19 cellular contexts compared by ENCODE assay signal in the genomic region with DNA sequence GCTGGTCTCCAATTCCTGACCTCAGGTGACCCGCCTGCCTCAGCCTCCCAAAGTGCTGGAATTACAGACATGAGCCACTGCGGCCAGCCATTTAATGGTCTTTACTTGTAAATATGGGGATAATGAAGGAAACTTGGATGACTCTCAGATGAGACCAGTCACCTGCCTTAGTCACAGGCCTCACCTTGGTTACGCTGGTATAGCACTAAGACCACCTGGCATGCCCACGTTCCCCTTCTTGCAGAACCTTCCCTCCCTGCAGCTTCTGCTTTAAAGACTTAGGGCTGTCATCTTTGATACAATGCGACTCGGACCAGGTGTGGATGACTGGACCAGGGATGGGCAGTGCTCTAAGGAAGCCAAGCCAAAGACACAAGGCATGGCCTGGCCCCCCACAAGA.
DNase-seq lines count a peak whose midpoint lies in the region; FAIRE-seq and TF ChIP-seq lines count a peak whose summit lies in the region.
"Had no signal": no experiment of that assay in that cellular context is flagged by ENCODE, and none has a peak within 500 bp of the region (broad histone marks: within the 10 kb centered on the region; RNA-seq: fewer than 3 reads in every experiment).

No MANE protein-coding gene starts in this region.

- H2BK15ac ChIP-seq in H9 (ENCODE audit: low read depth, low read length): no peak overlapping the region

- TF ChIP-seq CTCF in H9 (conservative IDR thresholded peaks at IDR 0.05) (no peak), esophagus muscularis mucosa (IDR thresholded peaks at IDR 0.05) (no peak), vagina (IDR thresholded peaks at IDR 0.05) (no peak), D721Med (IDR thresholded peaks at IDR 0.05; ENCODE audit: insufficient read depth, missing control alignments) (no peak), colonic mucosa (IDR thresholded peaks at IDR 0.05) (no peak)

- H3K36me3 ChIP-seq in esophagus muscularis mucosa (no peaks in the 10 kb centered on the region), vagina (no peaks in the 10 kb centered on the region), colonic mucosa (no peaks in the 10 kb centered on the region)
- H3K36me3 ChIP-seq: BLaER1 had no signal

- no peaks in the 10 kb centered on the region for H3K36me3 Mint-ChIP-seq in H9 (ENCODE audit: insufficient read depth in 1 of 3, low read depth in 3 of 3)
- H3K36me3 Mint-ChIP-seq in activated naive CD8-positive, alpha-beta T cell: no peaks in the 10 kb centered on the region
- H3K36me3 Mint-ChIP-seq: CD14-positive monocyte; CD4-positive, alpha-beta memory T cell had no signal

- H2BK12ac ChIP-seq in H9 (ENCODE audit: insufficient read length, low read depth, low read length): no peak overlapping the region

- no peak for DNase-seq in H9
- DNase-seq in esophagus muscularis mucosa (ENCODE audit: extremely low spot score): peak; percentile 24
- peak; percentile 61 to 81 for DNase-seq in vagina (ENCODE audit: extremely low spot score in 2 of 2)
- DNase-seq in D721Med (ENCODE audit: insufficient read length, low spot score): no peak
- no peak for DNase-seq in HTR-8/SVneo (ENCODE audit: insufficient read length, low spot score)
- no peak for DNase-seq in colonic mucosa
- DNase-seq: 8988T; Calu3; CD4-positive, alpha-beta memory T cell; DMS 273 treated with DMSO at 0.1 percent for 48 hours; DMS53; DND-41; EL; GOT3; H7 had no signal

- TF ChIP-seq POLR2A in esophagus muscularis mucosa (IDR thresholded peaks at IDR 0.05; ENCODE audit: low read depth) (no peak), vagina (IDR thresholded peaks at IDR 0.05) (no peak)

- peak overlapping the region; percentile 74 for H4K8ac ChIP-seq in H9 (replicated peaks; ENCODE audit: insufficient read length, low read depth, low read length)

- no CpG with 5 or more reads among the region's 6 CpGs for WGBS in H9 (ENCODE audit: extremely low coverage, insufficient read length, low lambda C conversion rate)
- 91% methylated on average over 5 of the region's 6 CpGs for WGBS in esophagus muscularis mucosa

- H3K4me3 ChIP-seq in esophagus muscularis mucosa: no peak overlapping the region
- H3K4me3 ChIP-seq in vagina: no peak overlapping the region
- H3K4me3 ChIP-seq in colonic mucosa: no peak overlapping the region
- H3K4me3 ChIP-seq: BLaER1, GM12878 had no signal

- TF ChIP-seq EP300 in esophagus muscularis mucosa (IDR thresholded peaks at IDR 0.05): no peak

- H2BK120ac ChIP-seq in H9 (ENCODE audit: low read depth, low read length, poor library complexity, severe bottlenecking): no peak overlapping the region

- no peak overlapping the region for H4K5ac ChIP-seq in H9 (ENCODE audit: insufficient read length, low read depth, low read length)

- intact Hi-C loops in esophagus muscularis mucosa (cut with DNase I) (no loop called here), vagina (cut with DNase I) (no loop called here), colonic mucosa (cut with DNase I) (loop anchor here (5.0 to 10.0 kb wide), 2 partner anchors 35 to 522 kb away; no protein-coding TSS in a partner anchor)

- H2BK20ac ChIP-seq in H9 (ENCODE audit: low read depth, low read length, poor library complexity, severe bottlenecking): no peak overlapping the region

- H3K27me3 Mint-ChIP-seq in H9 (ENCODE audit: low read depth): no peaks in the 10 kb centered on the region; the same call in 1 of the 2 replicates
- no peaks in the 10 kb centered on the region for H3K27me3 Mint-ChIP-seq in activated naive CD8-positive, alpha-beta T cell
- H3K27me3 Mint-ChIP-seq: CD4-positive, alpha-beta memory T cell had no signal

- peaks cover 3 to 4% of the 10 kb centered on the region in 2 experiments; a peak in 3 of 4 replicates for H3K4me1 Mint-ChIP-seq in H9
- peaks cover 61% of the 10 kb centered on the region for H3K4me1 Mint-ChIP-seq in activated naive CD8-positive, alpha-beta T cell (ENCODE audit: low read depth)
- H3K4me1 Mint-ChIP-seq: CD14-positive monocyte; CD4-positive, alpha-beta memory T cell had no signal

- no peaks in the 10 kb centered on the region for H3K9me3 ChIP-seq in H9 (ENCODE audit: control insufficient read depth, low read depth, low read length)
- no peaks in the 10 kb centered on the region for H3K9me3 ChIP-seq in esophagus muscularis mucosa
- no peaks in the 10 kb centered on the region for H3K9me3 ChIP-seq in vagina
- no peaks in the 10 kb centered on the region for H3K9me3 ChIP-seq in colonic mucosa

- no peak overlapping the region for H2AK5ac ChIP-seq in H9 (ENCODE audit: insufficient read length, low read length)

- no peaks in the 10 kb centered on the region for H3K23me2 ChIP-seq in H9 (ENCODE audit: insufficient read length, low read depth, low read length, poor library complexity, severe bottlenecking)

- H3K27ac Mint-ChIP-seq in H9: no peak overlapping the region
- peak overlapping the region; percentile 95 for H3K27ac Mint-ChIP-seq in activated naive CD8-positive, alpha-beta T cell
- H3K27ac Mint-ChIP-seq: CD14-positive monocyte; CD4-positive, alpha-beta memory T cell had no signal

- no peak overlapping the region for H3T11ph ChIP-seq in H9 (ENCODE audit: low read length)

- H3K27me3 ChIP-seq in H9 (ENCODE audit: insufficient read depth, low read length) (no peaks in the 10 kb centered on the region), esophagus muscularis mucosa (no peaks in the 10 kb centered on the region), vagina (no peaks in the 10 kb centered on the region), colonic mucosa (no peaks in the 10 kb centered on the region)
- H3K27me3 ChIP-seq: BLaER1 had no signal

- no peak overlapping the region for H3K23ac ChIP-seq in H9 (ENCODE audit: insufficient read length, low read depth, low read length)

- no peaks in the 10 kb centered on the region for H3K79me1 ChIP-seq in H9 (ENCODE audit: insufficient read depth, low read depth, low read length, poor library complexity, severe bottlenecking)

- H2AFZ ChIP-seq in H9 (ENCODE audit: low read length): no peak overlapping the region

- no peak overlapping the region for H3K4me2 ChIP-seq in H9 (ENCODE audit: insufficient read depth, insufficient read length, low read length)
- H3K4me2 ChIP-seq: BLaER1 had no signal

- H2BK5ac ChIP-seq in H9 (ENCODE audit: insufficient read length, low read length): no peak overlapping the region

- no peak overlapping the region for H3K14ac ChIP-seq in H9 (ENCODE audit: insufficient read depth, low read length)

- no peak overlapping the region for H3K18ac ChIP-seq in H9 (ENCODE audit: insufficient read length, low read depth, low read length)

- no peak overlapping the region for H3K9ac ChIP-seq in H9 (ENCODE audit: extremely low read depth, insufficient read length, low read length)
- no peak overlapping the region for H3K9ac ChIP-seq in colonic mucosa (ENCODE audit: low read depth in 2 of 2, low read length in 2 of 2)
- H3K9ac ChIP-seq: BLaER1 had no signal

- H3K9me3 Mint-ChIP-seq in H9: no peaks in the 10 kb centered on the region
- no peaks in the 10 kb centered on the region for H3K9me3 Mint-ChIP-seq in activated naive CD8-positive, alpha-beta T cell (ENCODE audit: low read depth)

- no peak overlapping the region for H4K91ac ChIP-seq in H9 (ENCODE audit: insufficient read length, low read depth, low read length)

- no peak overlapping the region for H3K4me3 Mint-ChIP-seq in H9
- peak overlapping the region; percentile 27 for H3K4me3 Mint-ChIP-seq in activated naive CD8-positive, alpha-beta T cell
- H3K4me3 Mint-ChIP-seq: CD14-positive monocyte; CD4-positive, alpha-beta memory T cell had no signal

- H3K27ac ChIP-seq in H9 (ENCODE audit: insufficient read length, low read depth, low read length): no peak overlapping the region
- H3K27ac ChIP-seq in esophagus muscularis mucosa (replicated peaks in 1 of 4): no peak overlapping the region
- H3K27ac ChIP-seq in vagina: no peak overlapping the region
- H3K27ac ChIP-seq in colonic mucosa: no peak overlapping the region
- H3K27ac ChIP-seq: BLaER1 had no signal

- no peaks in the 10 kb centered on the region for H4K20me1 ChIP-seq in H9 (ENCODE audit: control insufficient read depth, insufficient read depth, insufficient read length)
- H4K20me1 ChIP-seq: BLaER1 had no signal

- H3K4me1 ChIP-seq in H9 (ENCODE audit: insufficient read depth, low read length): no peaks in the 10 kb centered on the region
- peaks cover 0 to 19% (median 15%) of the 10 kb centered on the region in 4 donors for H3K4me1 ChIP-seq in esophagus muscularis mucosa
- no peaks in the 10 kb centered on the region for H3K4me1 ChIP-seq in vagina
- H3K4me1 ChIP-seq in colonic mucosa: no peaks in the 10 kb centered on the region

- FAIRE-seq in D721Med (lab: Jason Lieb, UNC) (no peak), HTR-8/SVneo (lab: Jason Lieb, UNC) (no peak)
- FAIRE-seq: GM12878 had no signal

- no peak overlapping the region for H3K4ac ChIP-seq in H9 (ENCODE audit: low read depth, low read length)

- no peaks in the 10 kb centered on the region for H3K79me2 ChIP-seq in H9 (ENCODE audit: insufficient read depth, low read length)

- no peak overlapping the region for H3K56ac ChIP-seq in H9 (ENCODE audit: insufficient read length, low read depth, low read length)

Comparison
In these comparisons a context has a peak if more than half of its experiments do, and no peak if none do; other contexts are left out.
1. DNase-seq: peak in esophagus muscularis mucosa (single experiment) and vagina (2 of 2); none in H9 (single experiment), D721Med (single experiment), HTR-8/SVneo (single experiment) and colonic mucosa (single experiment).